ENCODE assay signal across 8 cellular contexts in the genomic region with DNA sequence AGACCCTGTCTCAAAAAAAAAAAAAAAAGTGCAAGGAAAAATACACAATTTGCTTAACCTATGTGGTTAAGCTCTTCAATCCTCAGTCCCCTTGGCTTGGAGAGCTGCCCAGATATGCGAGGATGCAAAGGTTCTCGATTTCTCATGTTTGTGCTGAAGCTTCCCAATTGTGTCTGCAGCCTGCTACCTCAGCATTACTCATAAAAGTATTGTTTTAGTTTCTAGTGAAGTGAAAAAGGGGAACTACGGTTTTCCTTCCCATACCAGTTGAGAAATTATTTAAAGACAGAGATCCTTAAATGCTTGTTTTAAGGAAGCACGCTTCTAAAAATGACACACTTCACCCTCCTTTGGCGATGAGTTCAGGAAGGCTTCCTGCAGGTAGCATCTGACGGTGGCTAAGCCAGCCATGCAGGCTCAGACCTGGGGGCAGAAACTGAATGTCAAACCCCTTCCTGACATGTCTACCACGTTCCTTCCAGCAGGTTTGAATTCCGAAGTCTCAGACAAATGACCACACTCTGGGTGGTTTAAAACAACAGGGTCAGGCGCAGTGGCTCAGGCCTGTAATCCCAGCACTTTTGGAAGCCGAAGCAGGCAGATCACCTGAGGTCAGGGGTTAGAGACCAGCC. TPM values are rescaled to one million over a fixed set of nuclear protein-coding genes. Genes with fewer than 3 reads are reported as not detected.
DNase-seq lines count a peak whose midpoint lies in the region; ATAC-seq and TF ChIP-seq lines count a peak whose summit lies in the region.

No MANE protein-coding gene starts in this region.

- H3K27ac ChIP-seq in GM23248 (peak overlapping the region; percentile 31; the same call in 1 of the 2 replicates), RWPE2 (ENCODE audit: poor library complexity, severe bottlenecking) (peak overlapping the region; percentile 43), caudate nucleus (ENCODE audit: low read depth, low read length) (no peak overlapping the region), A673 (ENCODE audit: low read depth, low read length, poor library complexity, severe bottlenecking) (no peak overlapping the region)

- H3K36me3 ChIP-seq in GM23248 (ENCODE audit: low read depth) (no peaks in the 10 kb centered on the region), RWPE2 (ENCODE audit: low read depth) (no peaks in the 10 kb centered on the region), kidney epithelial cell (ENCODE audit: control insufficient read depth, insufficient read depth, low read length) (no peaks in the 10 kb centered on the region), A673 (ENCODE audit: insufficient read depth, low read length, poor library complexity, severe bottlenecking) (peaks cover 69% of the 10 kb centered on the region)

- H3K27me3 ChIP-seq in GM23248 (replicated peaks; ENCODE audit: insufficient read depth), result no peaks in the 10 kb centered on the region
- no peaks in the 10 kb centered on the region for H3K27me3 ChIP-seq in RWPE2 (ENCODE audit: insufficient read depth, poor library complexity, severe bottlenecking)
- no peaks in the 10 kb centered on the region for H3K27me3 ChIP-seq in kidney epithelial cell (ENCODE audit: control insufficient read depth, insufficient read depth, low read length)
- H3K27me3 ChIP-seq in A673 (replicated peaks; ENCODE audit: insufficient read depth, low read depth, low read length, poor library complexity), result no peaks in the 10 kb centered on the region

- H4K20me1 ChIP-seq in GM23248 (ENCODE audit: insufficient read depth), result no peaks in the 10 kb centered on the region

- H3K4me2 ChIP-seq in GM23248 (ENCODE audit: unreplicated experiment), result no peak overlapping the region

- H3K79me2 ChIP-seq in GM23248 (ENCODE audit: insufficient read depth), result no peaks in the 10 kb centered on the region

- POLR2A ChIA-PET in A673 (lab: Charles Lee; ENCODE audit: low non-redundant PET), result no interaction called here

- intact Hi-C loops in A673 (cut with micrococcal nuclease; ENCODE audit: unreplicated experiment), result no loop called here

- H3K4me1 ChIP-seq in GM23248 (ENCODE audit: insufficient read depth), result peaks cover 29% of the 10 kb centered on the region
- peaks cover 5% of the 10 kb centered on the region for H3K4me1 ChIP-seq in RWPE2 (ENCODE audit: insufficient read depth, poor library complexity, severe bottlenecking)
- H3K4me1 ChIP-seq in A673 (ENCODE audit: insufficient read depth, low read length, poor library complexity, severe bottlenecking), result peaks cover 26% of the 10 kb centered on the region

- no TSS peak for BruUV-seq in A673 (replicated peaks; lab: Mats Ljungman, UMichigan)

- WGBS in GM23248 (ENCODE audit: low coverage in 1 of 2, low lambda C conversion rate in 2 of 2, missing lambda C conversion rate in 2 of 2), 2 experiments, result 51 to 53% methylated on average over 10 of the region's 10 CpGs

- DNase-seq in DMS79 treated with DMSO at 0.1 percent for 48 hours (lab: John Stamatoyannopoulos, UW) (peak; percentile 39), GM23248 (peak; percentile 68), RWPE2 (ENCODE audit: low spot score) (no peak), kidney epithelial cell (ENCODE audit: low read depth) (peak; percentile 88), caudate nucleus (lab: John Stamatoyannopoulos, UW) (no peak), NCI-H1436 treated with DMSO at 0.1 percent for 48 hours (lab: John Stamatoyannopoulos, UW) (no peak), A673 (ENCODE audit: low spot score) (no peak)

- in situ Hi-C loops in GM23248 (cut with MboI), result no loop called here

- CTCF ChIA-PET in A673 (lab: Charles Lee), result no interaction called here

- H3K4me3 ChIP-seq in GM23248 (no peak overlapping the region), RWPE2 (ENCODE audit: severe bottlenecking) (no peak overlapping the region), kidney epithelial cell (ENCODE audit: low read depth, low read length) (no peak overlapping the region), A673 (ENCODE audit: low read depth, low read length, poor library complexity, severe bottlenecking) (no peak overlapping the region)

- no peak overlapping the region for H3K9ac ChIP-seq in GM23248

- no peak overlapping the region for H2AFZ ChIP-seq in GM23248

- H3K9me3 ChIP-seq in GM23248 (ENCODE audit: low read depth), result no peaks in the 10 kb centered on the region
- H3K9me3 ChIP-seq in RWPE2 (ENCODE audit: severe bottlenecking), result no peaks in the 10 kb centered on the region
- no peaks in the 10 kb centered on the region for H3K9me3 ChIP-seq in A673 (ENCODE audit: low read depth, low read length, poor library complexity, severe bottlenecking)

- ATAC-seq in RWPE2 (ENCODE audit: low read depth), result peak; percentile 68
- ATAC-seq in HG02571 (IDR thresholded peaks at IDR 0.05; ENCODE audit: unreplicated experiment), result no peak

- peaks cover 30% of the 10 kb centered on the region for H3F3A ChIP-seq in GM23248 (ENCODE audit: insufficient read depth)

- TF ChIP-seq CTCF in RWPE2 (IDR thresholded peaks at IDR 0.05; ENCODE audit: poor library complexity, severe bottlenecking) (no peak), kidney epithelial cell (IDR thresholded peaks at IDR 0.05; ENCODE audit: insufficient read depth, low read length, poor library complexity, severe bottlenecking) (no peak), A673 (conservative IDR thresholded peaks at IDR 0.05; ENCODE audit: low read depth, low read length) (no peak)

- no peaks in the 10 kb centered on the region for H3K9me2 ChIP-seq in GM23248 (ENCODE audit: insufficient read depth)

RNA-seq across cellular contexts. Expression of a gene that starts 47.9 kb away (rescaled TPM):
- 2.1 and 2.7 TPM in 2 replicates for total RNA-seq in GM23248 (2014; rRNA removed; shearing (Covaris generic))
- 1.1 and 1.3 TPM in 2 replicates for polyA plus RNA-seq in GM23248 (2016; fragmentation: Nextera tagmentation; extraction: Ambion mirVana)
- total RNA-seq in kidney epithelial cell, result 1.8 and 5.5 TPM in 2 replicates
- 110 and 126 TPM in 2 replicates for total RNA-seq in A673 (2021)

Comparison
In these comparisons a context has a peak if more than half of its experiments do, and no peak if none do; other contexts are left out.
1. DNase-seq: peak in DMS79 treated with DMSO at 0.1 percent for 48 hours (single experiment), GM23248 (single experiment) and kidney epithelial cell (single experiment); none in RWPE2 (single experiment), caudate nucleus (0 of 61), NCI-H1436 treated with DMSO at 0.1 percent for 48 hours (single experiment) and A673 (single experiment).
2. H3K27ac ChIP-seq: peak in GM23248 (single experiment) and RWPE2 (single experiment); none in caudate nucleus (single experiment) and A673 (single experiment).
3. RNA of a gene that starts 47.9 kb away (total RNA-seq): 110 to 126 TPM in A673; 2.1 to 2.7 TPM in GM23248 and 1.8 to 5.5 TPM in kidney epithelial cell; every median in the first group is over 10 times any median in the second.